In the genomic region with DNA sequence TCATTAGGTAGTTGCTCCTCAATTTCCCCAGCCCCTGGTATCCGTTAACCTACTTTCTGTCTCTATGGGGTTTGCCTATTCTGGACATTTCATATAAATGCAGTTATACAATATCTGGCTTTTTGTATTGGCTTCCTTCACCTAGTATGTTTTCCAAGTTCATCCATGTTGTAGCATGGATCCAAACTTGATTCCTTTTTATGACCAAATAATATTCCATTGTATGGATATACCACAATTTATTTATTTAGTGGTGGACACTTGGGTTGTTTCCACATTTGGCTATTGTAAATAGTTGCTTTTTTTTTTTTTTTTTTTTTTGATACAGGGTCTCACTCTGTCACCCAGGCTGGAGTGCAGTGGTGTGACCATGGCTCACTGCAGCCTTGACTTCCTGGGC, we compare ENCODE assay signal across 7 cellular contexts.
"Had no signal": no experiment of that assay in that cellular context is flagged by ENCODE, and none has a peak within 500 bp of the region (broad histone marks: within the 10 kb centered on the region; RNA-seq: fewer than 3 reads in every experiment).

No MANE protein-coding gene starts in this region.

- H2AFZ ChIP-seq: GM23338 had no signal

- H3K27ac ChIP-seq: HL-60 had no signal

- H3K4me3 Mint-ChIP-seq: GM23338, H9, HFFc6 had no signal

- DNase-seq: H9, HCEC 1CT, HFFc6 had no signal

- H3K27me3 Mint-ChIP-seq: IgD-negative memory B cell had no signal

- H3K27ac Mint-ChIP-seq: GM23338, HFFc6, IgD-negative memory B cell had no signal

- H3K4me3 ChIP-seq: GM23338 had no signal

- H3K9me3 Mint-ChIP-seq: HFFc6, IgD-negative memory B cell had no signal

- H3K4me2 ChIP-seq: GM23338 had no signal

- ATAC-seq: GM23338, HepG2 had no signal
